8 cellular contexts compared by ENCODE assay signal in genomic region chr9:136791466-136792276, GRCh38. TPM values are rescaled to one million over a fixed set of nuclear protein-coding genes. Genes with fewer than 3 reads are reported as not detected.
DNase-seq lines count a peak whose midpoint lies in the region; FAIRE-seq and TF ChIP-seq lines count a peak whose summit lies in the region.

No MANE protein-coding gene starts in this region.

- peaks cover 22% of the 10 kb centered on the region for H4K20me1 ChIP-seq in astrocyte (ENCODE audit: insufficient read depth, low read length)

- peak overlapping the region; percentile 83 for H3K4me3 Mint-ChIP-seq in astrocyte (ENCODE audit: unreplicated experiment)

- H3K4me3 ChIP-seq in astrocyte (ENCODE audit: insufficient read depth, low read depth, low read length) = peak overlapping the region; percentile 83

- H3K36me3 Mint-ChIP-seq in astrocyte (ENCODE audit: low read depth, unreplicated experiment) = peaks cover 6% of the 10 kb centered on the region

- H3K36me3 ChIP-seq in KOPT-K1 (ENCODE audit: insufficient read depth, low read length) = no peaks in the 10 kb centered on the region
- H3K36me3 ChIP-seq in astrocyte (ENCODE audit: insufficient read depth, low read length) = no peaks in the 10 kb centered on the region

- no peaks in the 10 kb centered on the region for H3K27me3 Mint-ChIP-seq in astrocyte (ENCODE audit: low read depth, unreplicated experiment)

- peaks cover 6% of the 10 kb centered on the region for H3K27me3 ChIP-seq in astrocyte (ENCODE audit: insufficient read depth, low read length)

- peak overlapping the region; percentile 98 for H3K4me2 ChIP-seq in astrocyte (ENCODE audit: low read length)

- peaks cover 17% of the 10 kb centered on the region for H3K4me1 ChIP-seq in astrocyte (ENCODE audit: insufficient read depth, low read length)

- H3K4me1 Mint-ChIP-seq in astrocyte (ENCODE audit: low read depth, unreplicated experiment) = peaks cover 8% of the 10 kb centered on the region

- peak; percentile 51 for DNase-seq in SIG-M5 treated with dmso at 0.1 percent for 504 hours (lab: John Stamatoyannopoulos, UW; ENCODE audit: unreplicated experiment)
- no peak for DNase-seq in SIG-M5 (lab: John Stamatoyannopoulos, UW)
- peak; percentile 52 to 66 (median 62) for DNase-seq in T-helper 1 cell
- no peak for DNase-seq in astrocyte (ENCODE audit: low read depth)
- DNase-seq in iPS-NIHi7 (ENCODE audit: extremely low spot score) = peak; percentile 67
- DNase-seq in stimulated activated CD4-positive, alpha-beta T cell treated with anti-CD3 and anti-CD28 coated beads, Interleukin-15, amount 100 ng/mL, for 24 hours = peak; percentile 73
- DNase-seq in globus pallidus (ENCODE audit: low spot score) = no peak

- no peaks in the 10 kb centered on the region for H3K9me3 ChIP-seq in KOPT-K1 (ENCODE audit: insufficient read depth, low read length, poor library complexity, severe bottlenecking)
- H3K9me3 ChIP-seq in astrocyte (ENCODE audit: insufficient read depth, low read depth, low read length) = no peaks in the 10 kb centered on the region

- H3K27ac ChIP-seq in KOPT-K1 (ENCODE audit: low read depth, low read length, poor library complexity, severe bottlenecking) (peak overlapping the region; percentile 63), astrocyte (ENCODE audit: low read depth, low read length) (peak overlapping the region; percentile 48)

- TF ChIP-seq CTCF in astrocyte (IDR thresholded peaks at IDR 0.05; ENCODE audit: insufficient read depth, low read depth, low read length) = peak; percentile 76

- H3K9ac ChIP-seq in astrocyte (ENCODE audit: low read length) = peak overlapping the region; percentile 84

- H3K9me3 Mint-ChIP-seq in astrocyte (ENCODE audit: unreplicated experiment) = no peaks in the 10 kb centered on the region

- peak overlapping the region; percentile 86 for H2AFZ ChIP-seq in astrocyte (ENCODE audit: low read depth, low read length)

- no peak for FAIRE-seq in astrocyte (lab: Jason Lieb, UNC)

- H3K79me2 ChIP-seq in astrocyte (ENCODE audit: insufficient read depth, low read length) = peaks cover 9% of the 10 kb centered on the region

- H3K27ac Mint-ChIP-seq in astrocyte (ENCODE audit: unreplicated experiment) = no peak overlapping the region

RNA-seq across cellular contexts. Expression of gene TMEM141, which starts 0.5 kb away (rescaled TPM):
- 40.8 and 46.4 TPM in 2 replicates for total RNA-seq in astrocyte

RNA-seq across cellular contexts. Expression of gene CCDC183, which starts 4.5 kb away (rescaled TPM):
- 0.84 and 1.3 TPM in 2 replicates for total RNA-seq in astrocyte

RNA-seq across cellular contexts. Expression of gene RABL6, which starts 16.1 kb away (rescaled TPM):
- total RNA-seq in astrocyte = 62.0 and 69.4 TPM in 2 replicates

RNA-seq across cellular contexts. Expression of gene LCN15, which starts 27.4 kb away (rescaled TPM):
- not detected in 2 replicates for total RNA-seq in astrocyte

RNA-seq across cellular contexts. Expression of gene LCN8, which starts 33.6 kb away (rescaled TPM):
- not detected in 2 replicates for total RNA-seq in astrocyte

Comparison
In these comparisons a context has a peak if more than half of its experiments do, and no peak if none do; other contexts are left out.
1. DNase-seq: peak in SIG-M5 treated with dmso at 0.1 percent for 504 hours (single experiment), T-helper 1 cell (5 of 5), iPS-NIHi7 (single experiment) and stimulated activated CD4-positive, alpha-beta T cell treated with anti-CD3 and anti-CD28 coated beads, Interleukin-15, amount 100 ng/mL, for 24 hours (single experiment); none in SIG-M5 (single experiment), astrocyte (single experiment) and globus pallidus (single experiment).